ENCODE assay signal across 11 cellular contexts in genomic region chr5:65062684-65063083, GRCh38.
DNase-seq lines count a peak whose midpoint lies in the region; TF ChIP-seq lines count a peak whose summit lies in the region.
"Had no signal": no experiment of that assay in that cellular context is flagged by ENCODE, and none has a peak within 500 bp of the region (broad histone marks: within the 10 kb centered on the region; RNA-seq: fewer than 3 reads in every experiment).

No MANE protein-coding gene starts in this region.

- TF ChIP-seq CTCF in AG04450 (IDR thresholded peaks at IDR 0.05; ENCODE audit: low read depth, low read length), result no peak
- no peak for TF ChIP-seq CTCF in chondrocyte (IDR thresholded peaks at IDR 0.05)

- H3K36me3 Mint-ChIP-seq in chondrocyte (ENCODE audit: low read depth), result peaks cover 4% of the 10 kb centered on the region

- H3K4me1 ChIP-seq in mesodermal cell (ENCODE audit: control insufficient read depth, insufficient read depth, low read length, poor library complexity, severe bottlenecking), result peaks cover 16% of the 10 kb centered on the region

- no peaks in the 10 kb centered on the region for H3K27me3 Mint-ChIP-seq in chondrocyte (ENCODE audit: low read depth)

- H3K4me1 Mint-ChIP-seq in chondrocyte (ENCODE audit: low read depth), result peaks cover 75% of the 10 kb centered on the region

- WGBS in mesodermal cell (ENCODE audit: insufficient coverage in 2 of 2), 2 experiments, result 50 to 82% methylated on average over 2 to 3 of the region's 5 CpGs

- peak overlapping the region; percentile 99 for H3K27ac Mint-ChIP-seq in chondrocyte (ENCODE audit: unreplicated experiment)

- H3K9me3 Mint-ChIP-seq in chondrocyte (ENCODE audit: low read depth), result peaks cover 3% of the 10 kb centered on the region

- H3K9me3 ChIP-seq in AG04450 (ENCODE audit: control insufficient read depth, insufficient read depth, low read length), result no peaks in the 10 kb centered on the region
- no peaks in the 10 kb centered on the region for H3K9me3 ChIP-seq in mesodermal cell (ENCODE audit: control insufficient read depth, low read length)

- peak; percentile 50 for DNase-seq in AG04450 (ENCODE audit: low read depth, low spot score)
- peak; percentile 71 for DNase-seq in M059J (ENCODE audit: low read depth)
- no peak for DNase-seq in chondrocyte (ENCODE audit: low spot score)
- DNase-seq in 8988T, result no peak
- DNase-seq in iPS-NIHi11 (ENCODE audit: low spot score), result no peak
- no peak for DNase-seq in NCI-H510A treated with DMSO at 0.1 percent for 48 hours (lab: John Stamatoyannopoulos, UW)
- no peak for DNase-seq in SHP77 (lab: John Stamatoyannopoulos, UW)
- DNase-seq: activated CD4-positive, alpha-beta T cell treated with anti-CD3 and anti-CD28 coated beads, Interleukin-2, amount 50 U/mL, for 4 hours; NCI-H1436 treated with DMSO at 0.1 percent for 48 hours; stimulated activated CD4-positive, alpha-beta T cell treated with anti-CD3 and anti-CD28 coated beads, Interleukin-2, amount 100 ng/mL, for 48 hours had no signal

- no peaks in the 10 kb centered on the region for H3K27me3 ChIP-seq in AG04450 (ENCODE audit: control insufficient read depth, insufficient read depth, low read length)

- CTCF ChIA-PET in AG04450 (lab: Charles Lee), result no interaction called here

- H3K36me3 ChIP-seq in mesodermal cell (ENCODE audit: control insufficient read depth, insufficient read depth, low read length), result no peaks in the 10 kb centered on the region

- POLR2A ChIA-PET in AG04450 (lab: Yijun Ruan, JAX), result interaction anchor here (0.6 kb wide), 1 partner anchor 385 kb away, joined by 3 read pairs; no protein-coding TSS in a partner anchor

- peak overlapping the region; percentile 65 for H3K27ac ChIP-seq in AG04450 (ENCODE audit: low read depth, low read length)
- peak overlapping the region; percentile 23 for H3K27ac ChIP-seq in mesodermal cell (ENCODE audit: low read depth, low read length, severe bottlenecking)

- no peak overlapping the region for H3K4me3 Mint-ChIP-seq in chondrocyte (ENCODE audit: unreplicated experiment)

- H3K4me3 ChIP-seq in AG04450 (ENCODE audit: low read depth, low read length) (no peak overlapping the region), mesodermal cell (ENCODE audit: extremely low read depth, insufficient read depth, low read length, poor library complexity, severe bottlenecking) (no peak overlapping the region)

Comparison
In these comparisons a context has a peak if more than half of its experiments do, and no peak if none do; other contexts are left out.
1. DNase-seq: peak in AG04450 (single experiment) and M059J (single experiment); none in chondrocyte (single experiment), 8988T (single experiment), iPS-NIHi11 (single experiment), NCI-H510A treated with DMSO at 0.1 percent for 48 hours (single experiment) and SHP77 (0 of 2).